In genomic region chr7:151518781-151519044, GRCh38 we compare ENCODE assay signal across 8 cellular contexts. TPM values are rescaled to one million over a fixed set of nuclear protein-coding genes. Genes with fewer than 3 reads are reported as not detected.
DNase-seq lines count a peak whose midpoint lies in the region; ATAC-seq and TF ChIP-seq lines count a peak whose summit lies in the region.

No MANE protein-coding gene starts in this region.

- peak overlapping the region; percentile 72 for H3K4me2 ChIP-seq in mesendoderm (ENCODE audit: low read length)

- no peak overlapping the region for H2BK120ac ChIP-seq in mesendoderm (ENCODE audit: low read depth, low read length)

- H3K4me1 ChIP-seq in left ventricle myocardium inferior (peaks cover 50% of the 10 kb centered on the region), mesendoderm (ENCODE audit: control insufficient read depth, low read depth, low read length) (no peaks in the 10 kb centered on the region), aorta (ENCODE audit: control insufficient read depth in 1 of 2, insufficient read depth in 2 of 2, low read length in 2 of 2) (peaks cover 0 to 3% of the 10 kb centered on the region in 2 donors)

- H3K27me3 Mint-ChIP-seq in brain, result peaks cover 14% of the 10 kb centered on the region

- H3K9me3 ChIP-seq in left ventricle myocardium inferior (replicated peaks) (no peaks in the 10 kb centered on the region), aorta (ENCODE audit: control insufficient read depth, low read length) (no peaks in the 10 kb centered on the region)

- H4K5ac ChIP-seq in mesendoderm (ENCODE audit: low read length), result no peak overlapping the region

- TF ChIP-seq CTCF in left ventricle myocardium inferior (IDR thresholded peaks at IDR 0.05; ENCODE audit: borderline replicate concordance) (no peak), brain (conservative IDR thresholded peaks at IDR 0.05) (no peak)

- H3K4me3 Mint-ChIP-seq in brain, result peak overlapping the region; percentile 95 to 99 (median 96)

- H3K4me1 Mint-ChIP-seq in brain, result peaks cover 47% of the 10 kb centered on the region

- H3K36me3 Mint-ChIP-seq in brain, result peaks cover 30% of the 10 kb centered on the region

- H3K9ac ChIP-seq in mesendoderm (ENCODE audit: low read length), result peak overlapping the region; percentile 75

- intact Hi-C loops in left ventricle myocardium inferior (cut with micrococcal nuclease), result no loop called here
- intact Hi-C loops in left ventricle myocardium superior (cut with micrococcal nuclease), result no loop called here
- intact Hi-C loops in aorta (cut with DNase I), result loop anchor here (5.0 to 10.0 kb wide), 3 partner anchors 54 to 239 kb away; no protein-coding TSS in a partner anchor

- no peak overlapping the region for H3K23ac ChIP-seq in mesendoderm (ENCODE audit: low read length)

- WGBS in mesendoderm (ENCODE audit: extremely low coverage, insufficient coverage, low lambda C conversion rate), result no CpG with 5 or more reads among the region's 11 CpGs
- WGBS in aorta, 2 donors, result 0% methylated on average over 11 of the region's 11 CpGs

- H3K36me3 ChIP-seq in left ventricle myocardium inferior, result no peaks in the 10 kb centered on the region
- no peaks in the 10 kb centered on the region for H3K36me3 ChIP-seq in mesendoderm (ENCODE audit: control insufficient read depth, insufficient read depth, low read length)
- H3K36me3 ChIP-seq in aorta (ENCODE audit: control insufficient read depth in 1 of 2, insufficient read depth in 2 of 2, low read length in 1 of 2), result no peaks in the 10 kb centered on the region

- no peak overlapping the region for H4K8ac ChIP-seq in mesendoderm (ENCODE audit: low read depth, low read length)

- no peak overlapping the region for H2BK15ac ChIP-seq in mesendoderm (replicated peaks; ENCODE audit: low read depth)

- peak overlapping the region; percentile 90 to 97 (median 94) for H3K27ac Mint-ChIP-seq in brain

- peaks cover 51% of the 10 kb centered on the region for H3K79me2 ChIP-seq in mesendoderm (ENCODE audit: control insufficient read depth, insufficient read depth, low read length)

- H3K27ac ChIP-seq in left ventricle myocardium inferior (replicated peaks) (peak overlapping the region; percentile 99), mesendoderm (ENCODE audit: low read depth, low read length) (peak overlapping the region; percentile 88), aorta (ENCODE audit: low read depth in 1 of 2, low read length in 2 of 2) (peak overlapping the region in 1 of 2 donors; percentile 99)

- peaks cover 6 to 14% (median 11%) of the 10 kb centered on the region in 5 experiments for H3K9me3 Mint-ChIP-seq in brain

- H2BK5ac ChIP-seq in mesendoderm (ENCODE audit: low read length), result no peak overlapping the region

- peak overlapping the region; percentile 91 for H3K56ac ChIP-seq in mesendoderm (ENCODE audit: low read length)

- H3K79me1 ChIP-seq in mesendoderm (ENCODE audit: low read length), result peaks cover 5% of the 10 kb centered on the region

- H3K4me3 ChIP-seq in left ventricle myocardium inferior (peak overlapping the region; percentile 77), mesendoderm (ENCODE audit: low read length) (peak overlapping the region; percentile 58), aorta (ENCODE audit: low read length in 2 of 2) (peak overlapping the region; percentile 87 to 99)

- DNase-seq in left ventricle myocardium inferior (no peak), left ventricle myocardium superior (no peak), mesendoderm (peak; percentile 42), aorta (no peak), KG1 (lab: John Stamatoyannopoulos, UW) (no peak)

- no peak overlapping the region for H2AK5ac ChIP-seq in mesendoderm (ENCODE audit: low read length)

- peak overlapping the region; percentile 98 for H3K4ac ChIP-seq in mesendoderm (ENCODE audit: low read depth, low read length)

- peak overlapping the region; percentile 99 for H3K18ac ChIP-seq in mesendoderm (ENCODE audit: low read length)

- no peak for ATAC-seq in left ventricle myocardium superior
- ATAC-seq in aorta (ENCODE audit: low FRiP score), result no peak
- no peak for ATAC-seq in HG03175 (IDR thresholded peaks at IDR 0.05; ENCODE audit: unreplicated experiment)
- ATAC-seq in HG02938 (IDR thresholded peaks at IDR 0.05; ENCODE audit: unreplicated experiment), result no peak

- H3K27me3 ChIP-seq in left ventricle myocardium inferior (ENCODE audit: low read depth) (no peaks in the 10 kb centered on the region), mesendoderm (ENCODE audit: insufficient read depth, low read length, poor library complexity) (no peaks in the 10 kb centered on the region), aorta (ENCODE audit: control insufficient read depth in 1 of 2, insufficient read depth in 2 of 2, low read length in 1 of 2) (no peaks in the 10 kb centered on the region)

RNA-seq across cellular contexts. Expression of gene RHEB, which starts 1.0 kb away (rescaled TPM):
- total RNA-seq in left ventricle myocardium inferior (113 TPM), left ventricle myocardium superior (116 TPM), aorta (100 to 1,000 TPM in 1 of 2 donors, 10 to 100 TPM in 1; 78.8 to 107 TPM)
- polyA plus RNA-seq in brain (ENCODE audit: insufficient read depth, low read depth, low replicate concordance) (145 TPM), aorta (100 to 1,000 TPM; 108 to 122 TPM)
- polyA plus RNA-seq in mesendoderm (2013, experiment 1 of 2), result 85.1 TPM
- 85.3 TPM for polyA plus RNA-seq in mesendoderm (2013, experiment 2 of 2)

Comparison
In these comparisons a context has a peak if more than half of its experiments do, and no peak if none do; other contexts are left out.
1. intact Hi-C loops: an anchor here in aorta (5.0 to 10.0 kb wide); none called in left ventricle myocardium inferior and left ventricle myocardium superior.